Comparison of ENCODE assay signal across 11 cellular contexts in genomic region chr20:43942213-43942590, GRCh38. TPM values are rescaled to one million over a fixed set of nuclear protein-coding genes. Genes with fewer than 3 reads are reported as not detected.
DNase-seq lines count a peak whose midpoint lies in the region; ATAC-seq and TF ChIP-seq lines count a peak whose summit lies in the region.
"Had no signal": no experiment of that assay in that cellular context is flagged by ENCODE, and none has a peak within 500 bp of the region (broad histone marks: within the 10 kb centered on the region; RNA-seq: fewer than 3 reads in every experiment).

No MANE protein-coding gene starts in this region.

- no peaks in the 10 kb centered on the region for H3K9me3 Mint-ChIP-seq in activated T-cell treated with anti-CD3 and anti-CD28 coated beads, Interleukin-2, amount 50 U/mL, for 72 hours
- no peaks in the 10 kb centered on the region for H3K9me3 Mint-ChIP-seq in dendritic cell treated with granulocyte-macrophage colony-stimulating factor and Interleukin-4, amounts not matched to agents 40 ng/mL and 50 ng/mL, for 4 days

- 79% methylated on average over 1 of the region's 1 CpG for WGBS in suprapubic skin

- H3K9ac ChIP-seq in Loucy (ENCODE audit: low read depth, low read length, poor library complexity, severe bottlenecking) (peak overlapping the region; percentile 62), subcutaneous abdominal adipose tissue (ENCODE audit: low read length in 5 of 5) (no peak overlapping the region)

- no peak overlapping the region for H3K27ac Mint-ChIP-seq in activated T-cell treated with anti-CD3 and anti-CD28 coated beads, Interleukin-2, amount 50 U/mL, for 72 hours
- peak overlapping the region; percentile 95 for H3K27ac Mint-ChIP-seq in dendritic cell treated with granulocyte-macrophage colony-stimulating factor and Interleukin-4, amounts not matched to agents 40 ng/mL and 50 ng/mL, for 4 days

- H3K4me3 ChIP-seq in Loucy (ENCODE audit: low read length, poor library complexity, severe bottlenecking) (peak overlapping the region; percentile 54), subcutaneous abdominal adipose tissue (ENCODE audit: low read depth in 1 of 5, low read length in 5 of 5) (no peak overlapping the region), suprapubic skin (no peak overlapping the region)
- H3K4me3 ChIP-seq: cardiac muscle cell had no signal

- H3F3A ChIP-seq in Loucy (ENCODE audit: low read depth): 0 out of 2 replicates have a peak, but pooled peaks cover 4% of the 10 kb centered on the region

- H3K79me2 ChIP-seq in Loucy (ENCODE audit: insufficient read depth, low read length): no peaks in the 10 kb centered on the region

- peaks cover 80% of the 10 kb centered on the region for H3K4me1 Mint-ChIP-seq in activated T-cell treated with anti-CD3 and anti-CD28 coated beads, Interleukin-2, amount 50 U/mL, for 72 hours (ENCODE audit: low read depth)
- peaks cover 90% of the 10 kb centered on the region for H3K4me1 Mint-ChIP-seq in dendritic cell treated with granulocyte-macrophage colony-stimulating factor and Interleukin-4, amounts not matched to agents 40 ng/mL and 50 ng/mL, for 4 days (ENCODE audit: low read depth)

- H3K36me3 ChIP-seq in Loucy (ENCODE audit: insufficient read depth, low read length): no peaks in the 10 kb centered on the region
- no peaks in the 10 kb centered on the region for H3K36me3 ChIP-seq in subcutaneous abdominal adipose tissue (ENCODE audit: control insufficient read depth in 5 of 5, insufficient read depth in 5 of 5, low read length in 5 of 5)
- H3K36me3 ChIP-seq in suprapubic skin: no peaks in the 10 kb centered on the region
- H3K36me3 ChIP-seq: BE2C, cardiac muscle cell had no signal

- peaks cover 0 to 3% of the 10 kb centered on the region in 2 donors for H3K36me3 Mint-ChIP-seq in activated T-cell treated with anti-CD3 and anti-CD28 coated beads, Interleukin-2, amount 50 U/mL, for 72 hours (ENCODE audit: insufficient read depth in 2 of 2)
- H3K36me3 Mint-ChIP-seq in dendritic cell treated with granulocyte-macrophage colony-stimulating factor and Interleukin-4, amounts not matched to agents 40 ng/mL and 50 ng/mL, for 4 days (ENCODE audit: low read depth): no peaks in the 10 kb centered on the region

- H3K27me3 Mint-ChIP-seq in activated T-cell treated with anti-CD3 and anti-CD28 coated beads, Interleukin-2, amount 50 U/mL, for 72 hours (ENCODE audit: low read depth): peaks cover 52% of the 10 kb centered on the region
- H3K27me3 Mint-ChIP-seq in dendritic cell treated with granulocyte-macrophage colony-stimulating factor and Interleukin-4, amounts not matched to agents 40 ng/mL and 50 ng/mL, for 4 days: peaks cover 4% of the 10 kb centered on the region

- H2AFZ ChIP-seq in Loucy (ENCODE audit: low read length): no peak overlapping the region; the same call in 1 of the 2 replicates

- H3K9me3 ChIP-seq in Loucy (ENCODE audit: insufficient read depth, low read depth, low read length) (no peaks in the 10 kb centered on the region), subcutaneous abdominal adipose tissue (ENCODE audit: control insufficient read depth in 5 of 5, low read length in 5 of 5) (no peaks in the 10 kb centered on the region), suprapubic skin (no peaks in the 10 kb centered on the region)
- H3K9me3 ChIP-seq: BE2C had no signal

- H3K27me3 ChIP-seq in Loucy (ENCODE audit: insufficient read depth, low read length, poor library complexity, severe bottlenecking): no peaks in the 10 kb centered on the region
- no peaks in the 10 kb centered on the region for H3K27me3 ChIP-seq in subcutaneous abdominal adipose tissue (ENCODE audit: control insufficient read depth in 5 of 5, insufficient read depth in 4 of 5, low read length in 5 of 5)
- H3K27me3 ChIP-seq in suprapubic skin: peaks cover 6% of the 10 kb centered on the region
- H3K27me3 ChIP-seq: BE2C, cardiac muscle cell had no signal

- TF ChIP-seq POLR2A in suprapubic skin (IDR thresholded peaks at IDR 0.05): no peak

- no peak for DNase-seq in activated T-cell treated with anti-CD3 and anti-CD28 coated beads, Interleukin-2, amount 50 U/mL, for 72 hours
- DNase-seq in activated T-cell treated with anti-CD3 and anti-CD28 coated beads, Interleukin-2, amount 50 U/mL, for 1 hour: no peak
- no peak for DNase-seq in suprapubic skin (ENCODE audit: low spot score in 2 of 2)
- no peak for DNase-seq in DMS114 treated with DMSO at 0.1 percent for 48 hours (lab: John Stamatoyannopoulos, UW; ENCODE audit: unreplicated experiment)
- DNase-seq: BE2C had no signal

- H3K4me2 ChIP-seq in Loucy (ENCODE audit: low read depth, low read length, poor library complexity, severe bottlenecking): peak overlapping the region; percentile 74

- TF ChIP-seq CTCF in Loucy (conservative IDR thresholded peaks at IDR 0.05; ENCODE audit: low read length) (no peak), suprapubic skin (IDR thresholded peaks at IDR 0.05) (no peak)

- H4K20me1 ChIP-seq in Loucy (ENCODE audit: insufficient read depth, low read length, poor library complexity, severe bottlenecking): no peaks in the 10 kb centered on the region

- peak overlapping the region; percentile 67 to 69 for H3K4me3 Mint-ChIP-seq in activated T-cell treated with anti-CD3 and anti-CD28 coated beads, Interleukin-2, amount 50 U/mL, for 72 hours
- peak overlapping the region; percentile 50 for H3K4me3 Mint-ChIP-seq in dendritic cell treated with granulocyte-macrophage colony-stimulating factor and Interleukin-4, amounts not matched to agents 40 ng/mL and 50 ng/mL, for 4 days

- ATAC-seq in activated T-cell treated with anti-CD3 and anti-CD28 coated beads, Interleukin-2, amount 50 U/mL, for 72 hours (replicated peaks in 1 of 2): peak; percentile 12
- ATAC-seq in GM21423 (IDR thresholded peaks at IDR 0.05; ENCODE audit: unreplicated experiment): no peak

- H3K9me2 ChIP-seq in Loucy (replicated peaks; ENCODE audit: low read depth, low read length): no peaks in the 10 kb centered on the region

- H3K4me1 ChIP-seq in Loucy (ENCODE audit: insufficient read depth, low read length, poor library complexity, severe bottlenecking): peaks cover 75% of the 10 kb centered on the region
- H3K4me1 ChIP-seq in subcutaneous abdominal adipose tissue (ENCODE audit: control insufficient read depth in 5 of 5, insufficient read depth in 5 of 5, low read length in 5 of 5): peaks cover 26 to 59% (median 45%) of the 10 kb centered on the region in 5 donors
- peaks cover 37% of the 10 kb centered on the region for H3K4me1 ChIP-seq in suprapubic skin
- H3K4me1 ChIP-seq: BE2C had no signal

- intact Hi-C loops in dendritic cell treated with granulocyte-macrophage colony-stimulating factor and Interleukin-4, amounts not matched to agents 40 ng/mL and 50 ng/mL, for 4 days (cut with micrococcal nuclease): no loop called here

- peak overlapping the region; percentile 22 for H3K27ac ChIP-seq in subcutaneous abdominal adipose tissue (ENCODE audit: low read depth, low read length)
- H3K27ac ChIP-seq in suprapubic skin: no peak overlapping the region
- H3K27ac ChIP-seq: cardiac muscle cell had no signal

- no peak for TF ChIP-seq EP300 in suprapubic skin (IDR thresholded peaks at IDR 0.05)

RNA-seq across cellular contexts. Expression of gene TOX2, which starts 27.6 kb away (rescaled TPM):
- total RNA-seq in activated T-cell treated with anti-CD3 and anti-CD28 coated beads, Interleukin-2, amount 50 U/mL, for 72 hours: 10 to 100 TPM; 17.5 to 42.8 TPM
- 1 to 10 TPM in 2 of 4 donors, under 1 TPM in 2; 0.40 to 3.0 (median 1.6) TPM for total RNA-seq in suprapubic skin
- total RNA-seq: osteocyte had no signal

Comparison
In these comparisons a context has a peak if more than half of its experiments do, and no peak if none do; other contexts are left out.
1. RNA of gene TOX2, which starts 27.6 kb away (total RNA-seq): 17.5 to 42.8 TPM in activated T-cell treated with anti-CD3 and anti-CD28 coated beads, Interleukin-2, amount 50 U/mL, for 72 hours; 0.40 to 3.0 TPM in suprapubic skin; every median in the first group is over 4 times any median in the second.